Comparison of ENCODE assay signal across 17 cellular contexts in genomic region chr21:17796037-17796403, GRCh38. TPM values are rescaled to one million over a fixed set of nuclear protein-coding genes. Genes with fewer than 3 reads are reported as not detected.
DNase-seq lines count a peak whose midpoint lies in the region; ATAC-seq and TF ChIP-seq lines count a peak whose summit lies in the region.
"Had no signal": no experiment of that assay in that cellular context is flagged by ENCODE, and none has a peak within 500 bp of the region (broad histone marks: within the 10 kb centered on the region; RNA-seq: fewer than 3 reads in every experiment).

No MANE protein-coding gene starts in this region.

- peaks cover 0 to 20% of the 10 kb centered on the region in 2 donors for H3K4me1 ChIP-seq in adrenal gland (replicated peaks in 1 of 2)

- intact Hi-C loops in CD4-positive, alpha-beta T cell (cut with DNase I, micrococcal nuclease) = no loop called here
- intact Hi-C loops in activated T-helper 1 cell treated with anti-CD3 and anti-CD28 coated beads, Interleukin-12 subunit alpha, Interleukin-12 subunit beta, Interleukin-2, Interleukin-4 antibody, amounts not matched to agents 30 ng/mL and 10 ng/mL and 1 ng/mL, durations not matched to agents 14 hours and 24 hours and 36 hours (cut with micrococcal nuclease) = loop anchor here (1.0 kb wide), 1 partner anchor 23 kb away; the partner anchor contains the start of gene C21orf91
- intact Hi-C loops in left colon (cut with DNase I, micrococcal nuclease) = no loop called here
- intact Hi-C loops in adrenal gland (cut with DNase I) = no loop called here

- WGBS in adrenal gland, 4 donors = 69 to 87% (median 72%) methylated on average over 1 of the region's 1 CpG

- POLR2A ChIA-PET in CD4-positive, alpha-beta T cell (lab: Charles Lee) = interaction anchor here (1.2 to 7.0 kb wide), 5 partner anchors 9 to 22 kb away, joined by 4 to 77 read pairs (median 10); partner anchors contain the start of gene C21orf91

- no peaks in the 10 kb centered on the region for H3K27me3 ChIP-seq in CD4-positive, alpha-beta T cell (ENCODE audit: control insufficient read depth, insufficient read depth, low read length)
- no peaks in the 10 kb centered on the region for H3K27me3 ChIP-seq in adrenal gland
- H3K27me3 ChIP-seq: BLaER1, left lung had no signal

- H3K4me3 ChIP-seq in adrenal gland = no peak overlapping the region
- H3K4me3 ChIP-seq: BLaER1, GM23338, left lung had no signal

- TF ChIP-seq POLR2A in adrenal gland (IDR thresholded peaks at IDR 0.05) = no peak

- H3K27me3 Mint-ChIP-seq in CD4-positive, alpha-beta T cell = no peaks in the 10 kb centered on the region
- no peaks in the 10 kb centered on the region for H3K27me3 Mint-ChIP-seq in activated T-helper 1 cell treated with anti-CD3 and anti-CD28 coated beads, Interleukin-12 subunit alpha, Interleukin-12 subunit beta, Interleukin-2, Interleukin-4 antibody, amounts not matched to agents 30 ng/mL and 10 ng/mL and 1 ng/mL, durations not matched to agents 14 hours and 24 hours and 36 hours (ENCODE audit: insufficient read depth)
- no peaks in the 10 kb centered on the region for H3K27me3 Mint-ChIP-seq in memory B cell
- H3K27me3 Mint-ChIP-seq: progenitor cell of endocrine pancreas had no signal

- no peaks in the 10 kb centered on the region for H3K9me3 Mint-ChIP-seq in CD4-positive, alpha-beta T cell
- no peaks in the 10 kb centered on the region for H3K9me3 Mint-ChIP-seq in activated T-helper 1 cell treated with anti-CD3 and anti-CD28 coated beads, Interleukin-12 subunit alpha, Interleukin-12 subunit beta, Interleukin-2, Interleukin-4 antibody, amounts not matched to agents 30 ng/mL and 10 ng/mL and 1 ng/mL, durations not matched to agents 14 hours and 24 hours and 36 hours
- no peaks in the 10 kb centered on the region for H3K9me3 Mint-ChIP-seq in memory B cell
- H3K9me3 Mint-ChIP-seq: GM23338 had no signal

- peaks cover 75% of the 10 kb centered on the region for H3K4me1 Mint-ChIP-seq in CD4-positive, alpha-beta T cell (ENCODE audit: low read depth)
- peaks cover 60% of the 10 kb centered on the region for H3K4me1 Mint-ChIP-seq in activated T-helper 1 cell treated with anti-CD3 and anti-CD28 coated beads, Interleukin-12 subunit alpha, Interleukin-12 subunit beta, Interleukin-2, Interleukin-4 antibody, amounts not matched to agents 30 ng/mL and 10 ng/mL and 1 ng/mL, durations not matched to agents 14 hours and 24 hours and 36 hours (ENCODE audit: low read depth)
- H3K4me1 Mint-ChIP-seq in memory B cell = peaks cover 11% of the 10 kb centered on the region

- peak overlapping the region; percentile 42 for H3K4me3 Mint-ChIP-seq in CD4-positive, alpha-beta T cell
- peak overlapping the region; percentile 64 for H3K4me3 Mint-ChIP-seq in activated T-helper 1 cell treated with anti-CD3 and anti-CD28 coated beads, Interleukin-12 subunit alpha, Interleukin-12 subunit beta, Interleukin-2, Interleukin-4 antibody, amounts not matched to agents 30 ng/mL and 10 ng/mL and 1 ng/mL, durations not matched to agents 14 hours and 24 hours and 36 hours
- no peak overlapping the region for H3K4me3 Mint-ChIP-seq in memory B cell
- H3K4me3 Mint-ChIP-seq: GM23338 had no signal

- H3K36me3 Mint-ChIP-seq in CD4-positive, alpha-beta T cell (ENCODE audit: low read depth) = peaks cover 58% of the 10 kb centered on the region
- H3K36me3 Mint-ChIP-seq in activated T-helper 1 cell treated with anti-CD3 and anti-CD28 coated beads, Interleukin-12 subunit alpha, Interleukin-12 subunit beta, Interleukin-2, Interleukin-4 antibody, amounts not matched to agents 30 ng/mL and 10 ng/mL and 1 ng/mL, durations not matched to agents 14 hours and 24 hours and 36 hours (ENCODE audit: low read depth) = peaks cover 39% of the 10 kb centered on the region
- peaks cover 8% of the 10 kb centered on the region for H3K36me3 Mint-ChIP-seq in memory B cell

- no peak for TF ChIP-seq CTCF in CD4-positive, alpha-beta T cell (IDR thresholded peaks at IDR 0.05)
- TF ChIP-seq CTCF in adrenal gland (IDR thresholded peaks at IDR 0.05) = no peak

- H3K27ac Mint-ChIP-seq in CD4-positive, alpha-beta T cell = peak overlapping the region; percentile 94
- peak overlapping the region; percentile 92 for H3K27ac Mint-ChIP-seq in activated T-helper 1 cell treated with anti-CD3 and anti-CD28 coated beads, Interleukin-12 subunit alpha, Interleukin-12 subunit beta, Interleukin-2, Interleukin-4 antibody, amounts not matched to agents 30 ng/mL and 10 ng/mL and 1 ng/mL, durations not matched to agents 14 hours and 24 hours and 36 hours
- H3K27ac Mint-ChIP-seq in memory B cell = peak overlapping the region; percentile 72
- H3K27ac Mint-ChIP-seq: GM23338, progenitor cell of endocrine pancreas had no signal

- H3K36me3 ChIP-seq in adrenal gland (replicated peaks in 1 of 2) = no peaks in the 10 kb centered on the region

- H3K9me3 ChIP-seq in CD4-positive, alpha-beta T cell (ENCODE audit: control insufficient read depth, low read length) = no peaks in the 10 kb centered on the region
- no peaks in the 10 kb centered on the region for H3K9me3 ChIP-seq in adrenal gland (replicated peaks in 1 of 3)
- H3K9me3 ChIP-seq: BLaER1, left lung had no signal

- H3K27ac ChIP-seq in CD4-positive, alpha-beta T cell (ENCODE audit: low read depth, low read length) = peak overlapping the region; percentile 61
- peak overlapping the region in 1 of 5 donors; percentile 0 for H3K27ac ChIP-seq in adrenal gland
- H3K27ac ChIP-seq: BLaER1, HL-60 had no signal

- DNase-seq in CD4-positive, alpha-beta T cell = no peak
- no peak for DNase-seq in activated T-helper 1 cell treated with anti-CD3 and anti-CD28 coated beads, Interleukin-12 subunit alpha, Interleukin-12 subunit beta, Interleukin-2, Interleukin-4 antibody, amounts not matched to agents 30 ng/mL and 10 ng/mL and 1 ng/mL, durations not matched to agents 14 hours and 24 hours and 36 hours (ENCODE audit: low spot score)
- DNase-seq in memory B cell (ENCODE audit: low spot score in 2 of 2) (no peak), left colon (no peak), adrenal gland (no peak)
- DNase-seq: activated CD4-positive, alpha-beta T cell treated with anti-CD3 and anti-CD28 coated beads for 4 hours; DMS79 treated with DMSO at 0.1 percent for 48 hours; KG1; left lung; substantia nigra had no signal

- CTCF ChIA-PET in CD4-positive, alpha-beta T cell (lab: Charles Lee) = interaction anchor here (0.6 to 1.4 kb wide), 2 partner anchors 13 kb away, joined by 3 to 5 read pairs; no protein-coding TSS in a partner anchor

- no peak for ATAC-seq in CD4-positive, alpha-beta T cell (ENCODE audit: poor library complexity)
- ATAC-seq in GM18868 (IDR thresholded peaks at IDR 0.05; ENCODE audit: unreplicated experiment) (peak; percentile 37), memory B cell (ENCODE audit: low read depth) (no peak), GM18517 (IDR thresholded peaks at IDR 0.05; ENCODE audit: unreplicated experiment) (no peak), GM21786 (IDR thresholded peaks at IDR 0.05; ENCODE audit: unreplicated experiment) (no peak), left colon (no peak)
- ATAC-seq: GM23338, left lung had no signal

RNA-seq across cellular contexts. Expression of gene C21orf91, which starts 23.1 kb away (rescaled TPM):
- total RNA-seq in CD4-positive, alpha-beta T cell = 10 to 100 TPM; 40.9 to 42.2 TPM
- total RNA-seq in activated T-helper 1 cell treated with anti-CD3 and anti-CD28 coated beads, Interleukin-12 subunit alpha, Interleukin-12 subunit beta, Interleukin-2, Interleukin-4 antibody, amounts not matched to agents 30 ng/mL and 10 ng/mL and 1 ng/mL, durations not matched to agents 14 hours and 24 hours and 36 hours = 45.4 and 49.2 TPM in 2 replicates
- total RNA-seq in left colon (1 to 10 TPM; 4.6 to 9.1 TPM), adrenal gland (10 to 100 TPM in 4 of 8 donors, 1 to 10 TPM in 4; 1.9 to 19.1 (median 10.3) TPM)
- 10 to 100 TPM in 1 of 3 donors, 1 to 10 TPM in 2; 2.4 to 13.7 (median 2.5) TPM for polyA plus RNA-seq in adrenal gland
